ENCODE assay signal across 8 cellular contexts in genomic region chr2:108621087-108621559, GRCh38.
A peak's percentile ranks its signal among the peaks of the same experiment; 100 is the strongest.
DNase-seq lines count a peak whose midpoint lies in the region; ATAC-seq and TF ChIP-seq lines count a peak whose summit lies in the region.

No MANE protein-coding gene starts in this region.

- no peak for TF ChIP-seq CTCF in gastroesophageal sphincter (IDR thresholded peaks at IDR 0.05)

- peaks cover 28 to 95% (median 33%) of the 10 kb centered on the region in 3 donors for H3K4me1 ChIP-seq in gastroesophageal sphincter

- H3K9me3 Mint-ChIP-seq in activated CD8-positive, alpha-beta memory T cell treated with anti-CD3 and anti-CD28 coated beads, Interleukin-2, amount 10 ng/mL, durations not matched to agents 7 days and 5 days (ENCODE audit: low read depth): no peaks in the 10 kb centered on the region

- no peak for TF ChIP-seq EP300 in gastroesophageal sphincter (IDR thresholded peaks at IDR 0.05)

- H3K4me3 ChIP-seq in gastroesophageal sphincter: no peak overlapping the region

- peak overlapping the region; percentile 79 for H3K4me3 Mint-ChIP-seq in activated CD8-positive, alpha-beta memory T cell treated with anti-CD3 and anti-CD28 coated beads, Interleukin-2, amount 10 ng/mL, durations not matched to agents 7 days and 5 days

- peak overlapping the region; percentile 90 for H3K27ac Mint-ChIP-seq in activated CD8-positive, alpha-beta memory T cell treated with anti-CD3 and anti-CD28 coated beads, Interleukin-2, amount 10 ng/mL, durations not matched to agents 7 days and 5 days

- peak; percentile 48 for DNase-seq in NCI-H1436 (lab: John Stamatoyannopoulos, UW)
- no peak for DNase-seq in NCI-H1436 treated with DMSO at 0.1 percent for 48 hours (lab: John Stamatoyannopoulos, UW)
- peak; percentile 59 for DNase-seq in NCI-H510A treated with DMSO at 0.1 percent for 48 hours (lab: John Stamatoyannopoulos, UW)
- peak; percentile 91 for DNase-seq in activated CD8-positive, alpha-beta memory T cell treated with anti-CD3 and anti-CD28 coated beads, Interleukin-2, amount 10 ng/mL, durations not matched to agents 7 days and 5 days
- DNase-seq in retina: peak; percentile 53
- DNase-seq in NCI-H774 (lab: John Stamatoyannopoulos, UW): no peak

- H3K9me3 ChIP-seq in gastroesophageal sphincter: no peaks in the 10 kb centered on the region

- no peak for TF ChIP-seq POLR2A in gastroesophageal sphincter (IDR thresholded peaks at IDR 0.05)

- peak overlapping the region in 3 of 4 donors; percentile 22 to 59 (median 46) for H3K27ac ChIP-seq in gastroesophageal sphincter

- H3K27me3 Mint-ChIP-seq in activated CD8-positive, alpha-beta memory T cell treated with anti-CD3 and anti-CD28 coated beads, Interleukin-2, amount 10 ng/mL, durations not matched to agents 7 days and 5 days: no peaks in the 10 kb centered on the region

- WGBS in gastroesophageal sphincter (ENCODE audit: low coverage in 1 of 2), 2 donors: 67 to 74% methylated on average over 4 to 6 of the region's 8 CpGs

- peaks cover 2% of the 10 kb centered on the region for H3K36me3 Mint-ChIP-seq in activated CD8-positive, alpha-beta memory T cell treated with anti-CD3 and anti-CD28 coated beads, Interleukin-2, amount 10 ng/mL, durations not matched to agents 7 days and 5 days

- no peaks in the 10 kb centered on the region for H3K27me3 ChIP-seq in gastroesophageal sphincter

- ATAC-seq in HG03060 (IDR thresholded peaks at IDR 0.05; ENCODE audit: low read depth, unreplicated experiment): peak; percentile 92
- ATAC-seq in activated CD8-positive, alpha-beta memory T cell treated with anti-CD3 and anti-CD28 coated beads, Interleukin-2, amount 10 ng/mL, durations not matched to agents 7 days and 5 days: peak; percentile 95
- ATAC-seq in gastroesophageal sphincter: peak; percentile 44

- H3K4me1 Mint-ChIP-seq in activated CD8-positive, alpha-beta memory T cell treated with anti-CD3 and anti-CD28 coated beads, Interleukin-2, amount 10 ng/mL, durations not matched to agents 7 days and 5 days: peaks cover 75% of the 10 kb centered on the region

- CTCF ChIA-PET in activated CD8-positive, alpha-beta memory T cell treated with anti-CD3 and anti-CD28 coated beads, Interleukin-2, amount 10 ng/mL, durations not matched to agents 7 days and 5 days (lab: Charles Lee): interaction anchor here (1.2 to 10.6 kb wide), 5 partner anchors 8 to 15 kb away, joined by 5 to 102 read pairs (median 12); no protein-coding TSS in a partner anchor

- no peaks in the 10 kb centered on the region for H3K36me3 ChIP-seq in gastroesophageal sphincter

Comparison
In these comparisons a context has a peak if more than half of its experiments do, and no peak if none do; other contexts are left out.
1. DNase-seq: peak in NCI-H1436 (single experiment), NCI-H510A treated with DMSO at 0.1 percent for 48 hours (single experiment), activated CD8-positive, alpha-beta memory T cell treated with anti-CD3 and anti-CD28 coated beads, Interleukin-2, amount 10 ng/mL, durations not matched to agents 7 days and 5 days (single experiment) and retina (single experiment); none in NCI-H1436 treated with DMSO at 0.1 percent for 48 hours (single experiment) and NCI-H774 (single experiment).
2. ATAC-seq: peak in every context shown above with its lines; median percentile 95 in activated CD8-positive, alpha-beta memory T cell treated with anti-CD3 and anti-CD28 coated beads, Interleukin-2, amount 10 ng/mL, durations not matched to agents 7 days and 5 days; 92 in HG03060; 44 in gastroesophageal sphincter.